18 cellular contexts compared by ENCODE assay signal in genomic region chr9:71685988-71686387, GRCh38.
DNase-seq lines count a peak whose midpoint lies in the region; ATAC-seq and TF ChIP-seq lines count a peak whose summit lies in the region.
"Had no signal": no experiment of that assay in that cellular context is flagged by ENCODE, and none has a peak within 500 bp of the region (broad histone marks: within the 10 kb centered on the region; RNA-seq: fewer than 3 reads in every experiment).

No MANE protein-coding gene starts in this region.

- POLR2A ChIA-PET in activated CD8-positive, alpha-beta T cell treated with anti-CD3 and anti-CD28 coated beads for 36 hours (lab: Charles Lee) = interaction anchor here (1.4 kb wide), 1 partner anchor 81 kb away, joined by 4 read pairs; no protein-coding TSS in a partner anchor

- no peak for DNase-seq in CD4-positive, CD25-positive, alpha-beta regulatory T cell
- DNase-seq in ELF-1 (ENCODE audit: low read depth, low spot score) = peak; percentile 9
- no peak for DNase-seq in activated CD8-positive, alpha-beta T cell treated with anti-CD3 and anti-CD28 coated beads for 36 hours
- no peak for DNase-seq in naive B cell
- no peak for DNase-seq in breast epithelium (ENCODE audit: low spot score in 2 of 2)
- DNase-seq in NCI-H510A treated with DMSO at 0.1 percent for 48 hours (lab: John Stamatoyannopoulos, UW) = no peak
- DNase-seq: activated CD8-positive, alpha-beta memory T cell treated with anti-CD3 and anti-CD28 coated beads for 24 hours; EL; gastrocnemius medialis; NCI-H1092 treated with DMSO at 0.1 percent for 48 hours; NCI-H2171 treated with DMSO at 0.1 percent for 48 hours; stimulated activated naive CD4-positive, alpha-beta T cell treated with Interleukin-2 at 50 U/mL for 16 hours had no signal

- peak overlapping the region; percentile 67 for H3K4me3 ChIP-seq in CD4-positive, CD25-positive, alpha-beta regulatory T cell (ENCODE audit: low read depth, low read length)
- H3K4me3 ChIP-seq in breast epithelium = no peak overlapping the region
- H3K4me3 ChIP-seq: gastrocnemius medialis, lung had no signal

- no peak overlapping the region for H3K27ac ChIP-seq in CD4-positive, CD25-positive, alpha-beta regulatory T cell (ENCODE audit: insufficient read depth, low read length, poor library complexity, severe bottlenecking)
- peak overlapping the region in 1 of 2 donors; percentile 10 for H3K27ac ChIP-seq in breast epithelium
- H3K27ac ChIP-seq: C4-2B, gastrocnemius medialis, neutrophil had no signal

- H3K27ac Mint-ChIP-seq in CD4-positive, CD25-positive, alpha-beta regulatory T cell = peak overlapping the region; percentile 62 to 67 (median 66)
- peak overlapping the region; percentile 77 for H3K27ac Mint-ChIP-seq in activated CD8-positive, alpha-beta T cell treated with anti-CD3 and anti-CD28 coated beads for 36 hours
- H3K27ac Mint-ChIP-seq in naive B cell = peak overlapping the region in 5 of 6 donors; percentile 6 to 60 (median 37)

- H3K36me3 ChIP-seq in CD4-positive, CD25-positive, alpha-beta regulatory T cell (ENCODE audit: control insufficient read depth, insufficient read depth, low read length) = peaks cover 42% of the 10 kb centered on the region
- no peaks in the 10 kb centered on the region for H3K36me3 ChIP-seq in breast epithelium

- peaks cover 36% of the 10 kb centered on the region for H3K4me1 ChIP-seq in CD4-positive, CD25-positive, alpha-beta regulatory T cell (ENCODE audit: control insufficient read depth, insufficient read depth, low read length, poor library complexity, severe bottlenecking)
- H3K4me1 ChIP-seq in breast epithelium = no peaks in the 10 kb centered on the region

- no peaks in the 10 kb centered on the region for H3K9me3 Mint-ChIP-seq in CD4-positive, CD25-positive, alpha-beta regulatory T cell
- no peaks in the 10 kb centered on the region for H3K9me3 Mint-ChIP-seq in activated CD8-positive, alpha-beta T cell treated with anti-CD3 and anti-CD28 coated beads for 36 hours
- H3K9me3 Mint-ChIP-seq in naive B cell = peaks cover 0 to 2% (median 0%) of the 10 kb centered on the region in 7 donors
- H3K9me3 Mint-ChIP-seq: IgD-negative memory B cell had no signal

- H3K36me3 Mint-ChIP-seq in CD4-positive, CD25-positive, alpha-beta regulatory T cell = peaks cover 54% of the 10 kb centered on the region
- peaks cover 59% of the 10 kb centered on the region for H3K36me3 Mint-ChIP-seq in activated CD8-positive, alpha-beta T cell treated with anti-CD3 and anti-CD28 coated beads for 36 hours (ENCODE audit: low read depth)
- peaks cover 18 to 43% of the 10 kb centered on the region in 2 donors for H3K36me3 Mint-ChIP-seq in naive B cell

- H3K9me3 ChIP-seq in CD4-positive, CD25-positive, alpha-beta regulatory T cell (ENCODE audit: control insufficient read depth in 2 of 2, low read length in 2 of 2) = no peaks in the 10 kb centered on the region
- no peaks in the 10 kb centered on the region for H3K9me3 ChIP-seq in breast epithelium
- H3K9me3 ChIP-seq: gastrocnemius medialis, neutrophil had no signal

- peaks cover 36 to 63% (median 48%) of the 10 kb centered on the region in 4 donors for H3K4me1 Mint-ChIP-seq in CD4-positive, CD25-positive, alpha-beta regulatory T cell
- peaks cover 53% of the 10 kb centered on the region for H3K4me1 Mint-ChIP-seq in activated CD8-positive, alpha-beta T cell treated with anti-CD3 and anti-CD28 coated beads for 36 hours (ENCODE audit: low read depth)
- H3K4me1 Mint-ChIP-seq in naive B cell = peaks cover 34 to 58% (median 37%) of the 10 kb centered on the region in 3 donors

- CTCF ChIA-PET in activated CD8-positive, alpha-beta T cell treated with anti-CD3 and anti-CD28 coated beads for 36 hours (lab: Charles Lee) = interaction anchor here (1.3 to 3.2 kb wide), 8 partner anchors 9 to 340 kb away, joined by 3 to 15 read pairs (median 4); no protein-coding TSS in a partner anchor

- intact Hi-C loops in activated CD8-positive, alpha-beta T cell treated with anti-CD3 and anti-CD28 coated beads for 36 hours (cut with micrococcal nuclease) = no loop called here
- intact Hi-C loops in breast epithelium (cut with DNase I; ENCODE audit: low total_unique reads) = no loop called here

- TF ChIP-seq CTCF in activated CD8-positive, alpha-beta T cell treated with anti-CD3 and anti-CD28 coated beads for 36 hours (IDR thresholded peaks at IDR 0.05) = no peak
- TF ChIP-seq CTCF in breast epithelium (IDR thresholded peaks at IDR 0.05) = no peak

- H3K27me3 ChIP-seq in CD4-positive, CD25-positive, alpha-beta regulatory T cell (ENCODE audit: control insufficient read depth, insufficient read depth, low read length) = no peaks in the 10 kb centered on the region
- no peaks in the 10 kb centered on the region for H3K27me3 ChIP-seq in breast epithelium
- H3K27me3 ChIP-seq: gastrocnemius medialis, neutrophil had no signal

- H3K4me3 Mint-ChIP-seq in CD4-positive, CD25-positive, alpha-beta regulatory T cell = peak overlapping the region in 3 of 4 donors; percentile 65 to 74 (median 66)
- H3K4me3 Mint-ChIP-seq in activated CD8-positive, alpha-beta T cell treated with anti-CD3 and anti-CD28 coated beads for 36 hours = peak overlapping the region; percentile 13
- peak overlapping the region; percentile 42 to 87 (median 74) for H3K4me3 Mint-ChIP-seq in naive B cell

- H3K27me3 Mint-ChIP-seq in CD4-positive, CD25-positive, alpha-beta regulatory T cell = no peaks in the 10 kb centered on the region
- no peaks in the 10 kb centered on the region for H3K27me3 Mint-ChIP-seq in activated CD8-positive, alpha-beta T cell treated with anti-CD3 and anti-CD28 coated beads for 36 hours
- H3K27me3 Mint-ChIP-seq in naive B cell = no peaks in the 10 kb centered on the region
- H3K27me3 Mint-ChIP-seq: IgD-negative memory B cell had no signal

- ATAC-seq in CD4-positive, CD25-positive, alpha-beta regulatory T cell (ENCODE audit: low read depth in 2 of 2) = peak in 1 of 2 donors; percentile 14
- ATAC-seq in activated CD8-positive, alpha-beta T cell treated with anti-CD3 and anti-CD28 coated beads for 36 hours = no peak
- ATAC-seq in naive B cell (ENCODE audit: low read depth in 2 of 2) (no peak), GM19351 (IDR thresholded peaks at IDR 0.05; ENCODE audit: unreplicated experiment) (no peak), HG03457 (IDR thresholded peaks at IDR 0.05; ENCODE audit: unreplicated experiment) (no peak)
- ATAC-seq: gastrocnemius medialis had no signal

- TF ChIP-seq POLR2A in breast epithelium (IDR thresholded peaks at IDR 0.05) = no peak

Comparison
In these comparisons a context has a peak if more than half of its experiments do, and no peak if none do; other contexts are left out.
1. H3K4me3 Mint-ChIP-seq: peak in every context shown above with its lines; median percentile 74 in naive B cell; 66 in CD4-positive, CD25-positive, alpha-beta regulatory T cell; 13 in activated CD8-positive, alpha-beta T cell treated with anti-CD3 and anti-CD28 coated beads for 36 hours.